36 cellular contexts compared by ENCODE assay signal in genomic region chr4:93841803-93842202, GRCh38. TPM values are rescaled to one million over a fixed set of nuclear protein-coding genes. Genes with fewer than 3 reads are reported as not detected.
DNase-seq lines count a peak whose midpoint lies in the region; ATAC-seq and TF ChIP-seq lines count a peak whose summit lies in the region.
"Had no signal": no experiment of that assay in that cellular context is flagged by ENCODE, and none has a peak within 500 bp of the region (broad histone marks: within the 10 kb centered on the region; RNA-seq: fewer than 3 reads in every experiment).

No MANE protein-coding gene starts in this region.

- no peak overlapping the region for H3K27ac ChIP-seq in WERI-Rb-1
- H3K27ac ChIP-seq: 22Rv1, C4-2B, cardiac muscle cell, heart right ventricle, ovary, skin epidermis, tibial nerve had no signal

- peaks cover 9% of the 10 kb centered on the region for H3K27me3 Mint-ChIP-seq in activated T-cell treated with anti-CD3 and anti-CD28 coated beads, Interleukin-2, amount 50 U/mL, for 72 hours (ENCODE audit: low read depth)

- no peaks in the 10 kb centered on the region for H3K9me3 ChIP-seq in WERI-Rb-1 (ENCODE audit: severe bottlenecking)
- H3K9me3 ChIP-seq: heart right ventricle, ovary, tibial nerve had no signal

- no peak overlapping the region for H3K27ac Mint-ChIP-seq in activated T-cell treated with anti-CD3 and anti-CD28 coated beads, Interleukin-2, amount 50 U/mL, for 72 hours
- H3K27ac Mint-ChIP-seq: activated naive CD4-positive, alpha-beta T cell treated with anti-CD3 and anti-CD28 coated beads, Interleukin-2, amount 50 U/mL, for 72 hours had no signal

- no peaks in the 10 kb centered on the region for H3K4me1 Mint-ChIP-seq in activated T-cell treated with anti-CD3 and anti-CD28 coated beads, Interleukin-2, amount 50 U/mL, for 72 hours (ENCODE audit: low read depth)

- peaks cover 2 to 3% of the 10 kb centered on the region in 2 donors for H3K9me3 Mint-ChIP-seq in activated T-cell treated with anti-CD3 and anti-CD28 coated beads, Interleukin-2, amount 50 U/mL, for 72 hours
- H3K9me3 Mint-ChIP-seq: endodermal cell had no signal

- H3K4me3 Mint-ChIP-seq in activated T-cell treated with anti-CD3 and anti-CD28 coated beads, Interleukin-2, amount 50 U/mL, for 72 hours = no peak overlapping the region

- DNase-seq in activated T-cell treated with anti-CD3 and anti-CD28 coated beads, Interleukin-2, amount 50 U/mL, for 72 hours = no peak
- no peak for DNase-seq in WERI-Rb-1
- DNase-seq in effector CD4-positive, alpha-beta T cell = no peak
- no peak for DNase-seq in activated T-cell treated with anti-CD3 and anti-CD28 coated beads, Interleukin-2, amount 50 U/mL, for 48 hours
- DNase-seq: activated CD4-positive, alpha-beta T cell treated with anti-CD3 and anti-CD28 coated beads, Interleukin-2, amount 50 U/mL, for 4 hours; activated CD4-positive, CD25-positive, alpha-beta regulatory T cell; Calu3; cortex of kidney; DMS79 treated with DMSO at 0.1 percent for 48 hours; endodermal cell; foreskin fibroblast; GF-D8; heart right ventricle; KBM-7; NCI-H1105; NCI-H1930; NCI-H226; ovary; SHP77; stimulated activated CD4-positive, alpha-beta T cell treated with anti-CD3 and anti-CD28 coated beads, Interleukin-1b, Interleukin-23, amount 100 ng/mL, for 48 hours; SW 1271 had no signal

- H3K36me3 Mint-ChIP-seq in activated T-cell treated with anti-CD3 and anti-CD28 coated beads, Interleukin-2, amount 50 U/mL, for 72 hours (ENCODE audit: insufficient read depth in 2 of 2) = no peaks in the 10 kb centered on the region

- H3K27me3 ChIP-seq in WERI-Rb-1 (ENCODE audit: insufficient read depth, low read depth, severe bottlenecking) = peaks cover 8% of the 10 kb centered on the region
- H3K27me3 ChIP-seq: ovary had no signal

- peak; percentile 66 for ATAC-seq in GM18505 (IDR thresholded peaks at IDR 0.05; ENCODE audit: unreplicated experiment)
- ATAC-seq in GM19043 (IDR thresholded peaks at IDR 0.05; ENCODE audit: low read depth, unreplicated experiment) = peak; percentile 46
- ATAC-seq in HG02759 (IDR thresholded peaks at IDR 0.05; ENCODE audit: unreplicated experiment) = peak; percentile 60
- peak; percentile 49 for ATAC-seq in HG03342 (IDR thresholded peaks at IDR 0.05; ENCODE audit: unreplicated experiment)
- ATAC-seq in activated T-cell treated with anti-CD3 and anti-CD28 coated beads, Interleukin-2, amount 50 U/mL, for 72 hours (replicated peaks in 1 of 2) = no peak
- ATAC-seq: activated naive CD4-positive, alpha-beta T cell treated with anti-CD3 and anti-CD28 coated beads, Interleukin-2, amount 50 U/mL, for 72 hours; esophagus mucosa; heart right ventricle; Panc1 had no signal

- no peak for TF ChIP-seq CTCF in WERI-Rb-1 (IDR thresholded peaks at IDR 0.05; ENCODE audit: low read depth, low read length)

- no peak overlapping the region for H3K4me3 ChIP-seq in WERI-Rb-1 (ENCODE audit: low read depth, low read length)
- H3K4me3 ChIP-seq: cardiac muscle cell, heart right ventricle, ovary, skin epidermis, tibial nerve had no signal

- no peak for TF ChIP-seq POLR2A in GM18505 (IDR thresholded peaks at IDR 0.05; ENCODE audit: borderline replicate concordance, extremely low read depth, insufficient read depth, insufficient read length)

- H3K36me3 ChIP-seq in WERI-Rb-1 = no peaks in the 10 kb centered on the region
- H3K36me3 ChIP-seq: cardiac muscle cell, heart right ventricle, ovary, tibial nerve had no signal

RNA-seq across cellular contexts. Expression of gene ATOH1, which starts 13.2 kb away (rescaled TPM):
- total RNA-seq in activated T-cell treated with anti-CD3 and anti-CD28 coated beads, Interleukin-2, amount 50 U/mL, for 72 hours = not detected
- total RNA-seq: activated naive CD4-positive, alpha-beta T cell treated with anti-CD3 and anti-CD28 coated beads, Interleukin-2, amount 50 U/mL, for 72 hours; Calu3; cardiac muscle cell; esophagus mucosa; heart right ventricle; lung microvascular endothelial cell; MCF 10A; ovary; renal cortical epithelial cell; tibial nerve had no signal

Comparison
In these comparisons a context has a peak if more than half of its experiments do, and no peak if none do; other contexts are left out.
1. ATAC-seq: peak in GM18505 (single experiment), GM19043 (single experiment), HG02759 (single experiment) and HG03342 (single experiment); none in activated T-cell treated with anti-CD3 and anti-CD28 coated beads, Interleukin-2, amount 50 U/mL, for 72 hours (0 of 2).